ENCODE assay signal across 7 cellular contexts in genomic region chr1:31944205-31945089, GRCh38. TPM values are rescaled to one million over a fixed set of nuclear protein-coding genes. Genes with fewer than 3 reads are reported as not detected.
DNase-seq lines count a peak whose midpoint lies in the region; ATAC-seq and TF ChIP-seq lines count a peak whose summit lies in the region.

No MANE protein-coding gene starts in this region.

- peak overlapping the region; percentile 85 for H3K27ac ChIP-seq in SJCRH30
- H3K27ac ChIP-seq in left ventricle myocardium inferior (replicated peaks) = peak overlapping the region; percentile 96
- H3K27ac ChIP-seq in prostate gland = peak overlapping the region; percentile 86 to 92
- H3K27ac ChIP-seq in vagina = peak overlapping the region; percentile 96

- peak; percentile 7 for TF ChIP-seq POLR2A in prostate gland (IDR thresholded peaks at IDR 0.05)
- TF ChIP-seq POLR2A in vagina (IDR thresholded peaks at IDR 0.05) = peak in 1 of 2 donors; percentile 14

- no peaks in the 10 kb centered on the region for H3K9me3 Mint-ChIP-seq in activated naive CD8-positive, alpha-beta T cell treated with anti-CD3 and anti-CD28 coated beads for 36 hours

- H3K36me3 Mint-ChIP-seq in activated naive CD8-positive, alpha-beta T cell treated with anti-CD3 and anti-CD28 coated beads for 36 hours = no peaks in the 10 kb centered on the region

- intact Hi-C loops in left ventricle myocardium inferior (cut with micrococcal nuclease) (no loop called here), prostate gland (cut with DNase I) (loop anchor here (5.0 kb wide), 1 partner anchor 68 kb away; the partner anchor contains the start of gene KHDRBS1), vagina (cut with DNase I) (no loop called here)

- peak overlapping the region; percentile 93 for H3K27ac Mint-ChIP-seq in activated naive CD8-positive, alpha-beta T cell treated with anti-CD3 and anti-CD28 coated beads for 36 hours

- H3K4me3 ChIP-seq in SJCRH30 (peak overlapping the region; percentile 59), left ventricle myocardium inferior (peak overlapping the region; percentile 64), prostate gland (peak overlapping the region; percentile 26 to 33), vagina (peak overlapping the region; percentile 44 to 53)

- DNase-seq in SJCRH30 (peak; percentile 97 to 98), left ventricle myocardium inferior (peak; percentile 92), prostate gland (ENCODE audit: low spot score) (peak; percentile 66), vagina (ENCODE audit: extremely low spot score in 2 of 2) (peak in 1 of 2 donors; percentile 94)
- peak; percentile 85 for DNase-seq in activated naive CD8-positive, alpha-beta T cell treated with anti-CD3 and anti-CD28 coated beads for 36 hours

- no peaks in the 10 kb centered on the region for H3K27me3 ChIP-seq in SJCRH30
- no peaks in the 10 kb centered on the region for H3K27me3 ChIP-seq in left ventricle myocardium inferior (ENCODE audit: low read depth)
- no peaks in the 10 kb centered on the region for H3K27me3 ChIP-seq in prostate gland (replicated peaks; ENCODE audit: insufficient read depth)
- H3K27me3 ChIP-seq in vagina = no peaks in the 10 kb centered on the region

- peak overlapping the region; percentile 79 for H3K4me3 Mint-ChIP-seq in activated naive CD8-positive, alpha-beta T cell treated with anti-CD3 and anti-CD28 coated beads for 36 hours

- 11% methylated on average over 56 of the region's 56 CpGs for WGBS in prostate gland

- peaks cover 49% of the 10 kb centered on the region for H3K4me1 Mint-ChIP-seq in activated naive CD8-positive, alpha-beta T cell treated with anti-CD3 and anti-CD28 coated beads for 36 hours

- H3K36me3 ChIP-seq in SJCRH30 = no peaks in the 10 kb centered on the region
- no peaks in the 10 kb centered on the region for H3K36me3 ChIP-seq in left ventricle myocardium inferior
- no peaks in the 10 kb centered on the region for H3K36me3 ChIP-seq in prostate gland
- H3K36me3 ChIP-seq in vagina = no peaks in the 10 kb centered on the region

- ATAC-seq in GM18861 (IDR thresholded peaks at IDR 0.05; ENCODE audit: unreplicated experiment) (peak; percentile 50), HG03095 (IDR thresholded peaks at IDR 0.05; ENCODE audit: unreplicated experiment) (peak; percentile 58)

- TF ChIP-seq CTCF in left ventricle myocardium inferior (IDR thresholded peaks at IDR 0.05; ENCODE audit: borderline replicate concordance) (no peak), prostate gland (IDR thresholded peaks at IDR 0.05) (no peak), vagina (IDR thresholded peaks at IDR 0.05) (no peak)

- no peaks in the 10 kb centered on the region for H3K9me3 ChIP-seq in SJCRH30 (replicated peaks)
- H3K9me3 ChIP-seq in left ventricle myocardium inferior (replicated peaks) = no peaks in the 10 kb centered on the region
- H3K9me3 ChIP-seq in prostate gland = no peaks in the 10 kb centered on the region
- H3K9me3 ChIP-seq in vagina = no peaks in the 10 kb centered on the region

- H3K4me1 ChIP-seq in SJCRH30 = peaks cover 13% of the 10 kb centered on the region
- peaks cover 38% of the 10 kb centered on the region for H3K4me1 ChIP-seq in left ventricle myocardium inferior
- no peaks in the 10 kb centered on the region for H3K4me1 ChIP-seq in prostate gland (replicated peaks)
- H3K4me1 ChIP-seq in vagina = peaks cover 33% of the 10 kb centered on the region

- H3K27me3 Mint-ChIP-seq in activated naive CD8-positive, alpha-beta T cell treated with anti-CD3 and anti-CD28 coated beads for 36 hours = no peaks in the 10 kb centered on the region

RNA-seq across cellular contexts. Expression of gene PTP4A2, which starts 6.3 kb away (rescaled TPM):
- total RNA-seq in SJCRH30 (2014; rRNA removed; shearing (Covaris generic)) = 311 and 314 TPM in 2 replicates
- total RNA-seq in activated naive CD8-positive, alpha-beta T cell treated with anti-CD3 and anti-CD28 coated beads for 36 hours = 100 to 1,000 TPM; 342 to 357 TPM
- total RNA-seq in left ventricle myocardium inferior (203 TPM), prostate gland (100 to 1,000 TPM; 133 to 196 TPM), vagina (112 TPM)
